In genomic region chr9:93667627-93668026, GRCh38 we compare ENCODE assay signal across 30 cellular contexts.
DNase-seq lines count a peak whose midpoint lies in the region; ATAC-seq, FAIRE-seq and TF ChIP-seq lines count a peak whose summit lies in the region.
"Had no signal": no experiment of that assay in that cellular context is flagged by ENCODE, and none has a peak within 500 bp of the region (broad histone marks: within the 10 kb centered on the region; RNA-seq: fewer than 3 reads in every experiment).

No MANE protein-coding gene starts in this region.

- H4K8ac ChIP-seq in trophoblast cell (ENCODE audit: low read depth, low read length): no peak overlapping the region

- H3K23ac ChIP-seq in trophoblast cell (ENCODE audit: low read length): no peak overlapping the region

- CTCF ChIA-PET in WTC11 (lab: Charles Lee): interaction anchor here (1.0 to 1.9 kb wide), 5 partner anchors 13 to 276 kb away, joined by 4 to 10 read pairs (median 5); no protein-coding TSS in a partner anchor

- no peak overlapping the region for H3K9ac ChIP-seq in kidney (ENCODE audit: low read length in 2 of 2)
- no peak overlapping the region for H3K9ac ChIP-seq in trophoblast cell (ENCODE audit: low read length)

- H3K27me3 Mint-ChIP-seq in WTC11 (ENCODE audit: low read depth): no peaks in the 10 kb centered on the region
- H3K27me3 Mint-ChIP-seq: activated CD8-positive, alpha-beta T cell treated with anti-CD3 and anti-CD28 coated beads for 36 hours; activated T-helper 17 cell treated with anti-CD3 and anti-CD28 coated beads, Interleukin-2, amount 50 U/mL, for 72 hours; stimulated activated naive B cell treated with anti-CD40 and anti-IgM and Interleukin-4, amounts not matched to agents 10 μg/mL and 1 μg/mL and 100 μg/mL, for 72 hours; T-helper 17 cell had no signal

- H3K4me3 ChIP-seq in kidney (ENCODE audit: low read length in 2 of 2) (no peak overlapping the region), sigmoid colon (no peak overlapping the region), trophoblast cell (ENCODE audit: low read depth, low read length) (no peak overlapping the region)
- H3K4me3 ChIP-seq: gastrocnemius medialis, left lung, PC-9 had no signal

- WGBS in sigmoid colon, 2 donors: 70 to 84% methylated on average over 4 of the region's 4 CpGs
- WGBS in trophoblast cell (ENCODE audit: extremely low coverage, insufficient coverage, insufficient read length): no CpG with 5 or more reads among the region's 4 CpGs

- no peak overlapping the region for H2AFZ ChIP-seq in trophoblast cell (ENCODE audit: insufficient read depth, low read length, poor library complexity)
- H2AFZ ChIP-seq: PC-9 had no signal

- no peak overlapping the region for H2BK5ac ChIP-seq in trophoblast cell (ENCODE audit: low read depth, low read length, poor library complexity)

- no peak overlapping the region for H4K91ac ChIP-seq in trophoblast cell (ENCODE audit: low read depth, low read length)

- H3K9me3 Mint-ChIP-seq in WTC11: no peaks in the 10 kb centered on the region
- H3K9me3 Mint-ChIP-seq: activated CD8-positive, alpha-beta T cell treated with anti-CD3 and anti-CD28 coated beads for 36 hours; activated T-helper 17 cell treated with anti-CD3 and anti-CD28 coated beads, Interleukin-2, amount 50 U/mL, for 72 hours had no signal

- H3K27ac Mint-ChIP-seq in WTC11: no peak overlapping the region
- H3K27ac Mint-ChIP-seq: activated CD8-positive, alpha-beta T cell treated with anti-CD3 and anti-CD28 coated beads for 36 hours; activated T-helper 17 cell treated with anti-CD3 and anti-CD28 coated beads, Interleukin-2, amount 50 U/mL, for 72 hours; stimulated activated naive B cell treated with anti-CD40 and anti-IgM and Interleukin-4, amounts not matched to agents 10 μg/mL and 1 μg/mL and 100 μg/mL, for 72 hours; T-helper 17 cell had no signal

- H2AK5ac ChIP-seq in trophoblast cell (ENCODE audit: low read length): no peak overlapping the region

- H3K27ac ChIP-seq in kidney (ENCODE audit: low read depth in 2 of 2, low read length in 2 of 2): no peak overlapping the region
- H3K27ac ChIP-seq in sigmoid colon: no peak overlapping the region
- H3K27ac ChIP-seq in trophoblast cell (ENCODE audit: low read depth, low read length): no peak overlapping the region
- H3K27ac ChIP-seq: gastrocnemius medialis, left lung, PC-9 had no signal

- POLR2A ChIA-PET in WTC11 (lab: Charles Lee): interaction anchor here (0.9 kb wide), 1 partner anchor 147 kb away, joined by 4 read pairs; no protein-coding TSS in a partner anchor

- no peak for FAIRE-seq in kidney (lab: Jason Lieb, UNC)
- FAIRE-seq: G401.6, TTC549, urothelium cell line had no signal

- no peak overlapping the region for H2BK12ac ChIP-seq in trophoblast cell (ENCODE audit: low read length)

- no peak for TF ChIP-seq POLR2A in sigmoid colon (IDR thresholded peaks at IDR 0.05)

- ATAC-seq in WTC11: no peak
- no peak for ATAC-seq in GM18520 (IDR thresholded peaks at IDR 0.05; ENCODE audit: unreplicated experiment)
- ATAC-seq: activated CD8-positive, alpha-beta T cell treated with anti-CD3 and anti-CD28 coated beads for 36 hours; activated T-helper 17 cell treated with anti-CD3 and anti-CD28 coated beads, Interleukin-2, amount 50 U/mL, for 72 hours; gastrocnemius medialis; left lung; stimulated activated naive B cell treated with anti-CD40 and anti-IgM and Interleukin-4, amounts not matched to agents 10 μg/mL and 1 μg/mL and 100 μg/mL, for 72 hours; T-helper 17 cell had no signal

- no peak overlapping the region for H4K12ac ChIP-seq in trophoblast cell (ENCODE audit: low read depth, low read length)

- H3K4me1 ChIP-seq in kidney (ENCODE audit: control insufficient read depth in 1 of 2, insufficient read depth in 1 of 2, low read depth in 1 of 2, low read length in 2 of 2) (no peaks in the 10 kb centered on the region), sigmoid colon (peaks cover 0 to 4% (median 0%) of the 10 kb centered on the region in 4 donors), trophoblast cell (ENCODE audit: control insufficient read depth in 1 of 2, insufficient read depth in 2 of 2, low read length in 2 of 2) (no peaks in the 10 kb centered on the region)
- H3K4me1 ChIP-seq: gastrocnemius medialis, left lung had no signal

- no peak overlapping the region for H3K18ac ChIP-seq in trophoblast cell (ENCODE audit: low read length)

- H3K4me3 Mint-ChIP-seq in WTC11: no peak overlapping the region
- H3K4me3 Mint-ChIP-seq: activated CD8-positive, alpha-beta T cell treated with anti-CD3 and anti-CD28 coated beads for 36 hours; activated T-helper 17 cell treated with anti-CD3 and anti-CD28 coated beads, Interleukin-2, amount 50 U/mL, for 72 hours; CD14-positive monocyte; stimulated activated naive B cell treated with anti-CD40 and anti-IgM and Interleukin-4, amounts not matched to agents 10 μg/mL and 1 μg/mL and 100 μg/mL, for 72 hours; T-helper 17 cell had no signal

- TF ChIP-seq CTCF in WTC11 (IDR thresholded peaks at IDR 0.05) (no peak), kidney (IDR thresholded peaks at IDR 0.05; ENCODE audit: borderline replicate concordance, extremely low read depth, insufficient read depth) (no peak), sigmoid colon (IDR thresholded peaks at IDR 0.05) (no peak)

- H3K4me1 Mint-ChIP-seq in WTC11: no peaks in the 10 kb centered on the region
- H3K4me1 Mint-ChIP-seq: CD14-positive monocyte had no signal

- no peak overlapping the region for H3K4me2 ChIP-seq in trophoblast cell (ENCODE audit: low read length)
- H3K4me2 ChIP-seq: PC-9 had no signal

- H2BK120ac ChIP-seq in trophoblast cell (ENCODE audit: insufficient read depth, low read length, poor library complexity): no peak overlapping the region

- no peaks in the 10 kb centered on the region for H3K27me3 ChIP-seq in sigmoid colon
- no peaks in the 10 kb centered on the region for H3K27me3 ChIP-seq in trophoblast cell (ENCODE audit: insufficient read depth, low read length)
- H3K27me3 ChIP-seq: gastrocnemius medialis, left lung had no signal

- H3K9me3 ChIP-seq in kidney (ENCODE audit: control insufficient read depth in 1 of 2, low read length in 2 of 2) (no peaks in the 10 kb centered on the region), sigmoid colon (no peaks in the 10 kb centered on the region), trophoblast cell (ENCODE audit: insufficient read depth, low read depth, low read length) (peaks cover 5% of the 10 kb centered on the region)
- H3K9me3 ChIP-seq: gastrocnemius medialis, left lung had no signal

- H3K4ac ChIP-seq in trophoblast cell (ENCODE audit: low read depth, low read length): no peak overlapping the region

- TF ChIP-seq EP300 in sigmoid colon (IDR thresholded peaks at IDR 0.05): no peak

- H3K36me3 ChIP-seq in kidney (ENCODE audit: control insufficient read depth in 1 of 2, insufficient read depth in 2 of 2, low read length in 2 of 2): peaks cover 5 to 13% of the 10 kb centered on the region in 2 donors
- H3K36me3 ChIP-seq in sigmoid colon: peaks cover 0 to 50% (median 28%) of the 10 kb centered on the region in 4 donors
- peaks cover 12 to 31% of the 10 kb centered on the region in 2 experiments for H3K36me3 ChIP-seq in trophoblast cell (ENCODE audit: control insufficient read depth in 1 of 2, insufficient read depth in 2 of 2, low read length in 2 of 2)

- intact Hi-C loops in kidney (cut with DNase I): no loop called here
- intact Hi-C loops in sigmoid colon (cut with DNase I): no loop called here

- H3K14ac ChIP-seq in trophoblast cell (ENCODE audit: low read length): no peak overlapping the region

- peak; percentile 5 for DNase-seq in activated CD8-positive, alpha-beta memory T cell treated with anti-CD3 and anti-CD28 coated beads, Interleukin-2, amount 50 U/mL, for 4 hours
- no peak for DNase-seq in activated CD8-positive, alpha-beta memory T cell treated with anti-CD3 and anti-CD28 coated beads, Interleukin-2, amount 50 U/mL, for 48 hours
- DNase-seq in WTC11 (ENCODE audit: low spot score) (peak; percentile 4), kidney (peak; percentile 20), sigmoid colon (peak; percentile 48), NCI-H1048 (lab: John Stamatoyannopoulos, UW) (no peak), trophoblast cell (no peak)
- DNase-seq: activated CD4-positive, alpha-beta T cell treated with anti-CD3 and anti-CD28 coated beads for 1 hour; activated CD8-positive, alpha-beta T cell treated with anti-CD3 and anti-CD28 coated beads for 36 hours; DMS79; hippocampal formation; IMR-90; mesendoderm; NCI-H1436 treated with DMSO at 0.1 percent for 48 hours; NCI-H2081 treated with DMSO at 0.1 percent for 48 hours; NCI-H345; NCI-H69; nucleus accumbens; PC-9; SHP77; stimulated activated naive B cell treated with anti-CD40 and anti-IgM and Interleukin-4, amounts not matched to agents 10 μg/mL and 1 μg/mL and 100 μg/mL, for 72 hours had no signal

- H3K79me2 ChIP-seq in trophoblast cell (ENCODE audit: control insufficient read depth, insufficient read depth, low read length, poor library complexity): no peaks in the 10 kb centered on the region

- H3K36me3 Mint-ChIP-seq in WTC11: no peaks in the 10 kb centered on the region

- no peaks in the 10 kb centered on the region for H3K79me1 ChIP-seq in trophoblast cell (ENCODE audit: low read length)

TF ChIP-seq in WTC11, 78 proteins besides CTCF, POLR2A, EP300 and RAD21:
- TF ChIP-seq, protein P1, sequence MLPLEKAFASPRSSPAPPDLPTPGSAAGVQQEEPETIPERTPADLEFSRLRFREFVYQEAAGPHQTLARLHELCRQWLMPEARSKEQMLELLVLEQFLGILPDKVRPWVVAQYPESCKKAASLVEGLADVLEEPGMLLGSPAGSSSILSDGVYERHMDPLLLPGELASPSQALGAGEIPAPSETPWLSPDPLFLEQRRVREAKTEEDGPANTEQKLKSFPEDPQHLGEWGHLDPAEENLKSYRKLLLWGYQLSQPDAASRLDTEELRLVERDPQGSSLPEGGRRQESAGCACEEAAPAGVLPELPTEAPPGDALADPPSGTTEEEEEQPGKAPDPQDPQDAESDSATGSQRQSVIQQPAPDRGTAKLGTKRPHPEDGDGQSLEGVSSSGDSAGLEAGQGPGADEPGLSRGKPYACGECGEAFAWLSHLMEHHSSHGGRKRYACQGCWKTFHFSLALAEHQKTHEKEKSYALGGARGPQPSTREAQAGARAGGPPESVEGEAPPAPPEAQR (CRISPR knock-in tag; IDR thresholded peaks at IDR 0.05): no peak
- no peak for TF ChIP-seq ETV6 (CRISPR knock-in tag; IDR thresholded peaks at IDR 0.05)
- TF ChIP-seq, protein P2, sequence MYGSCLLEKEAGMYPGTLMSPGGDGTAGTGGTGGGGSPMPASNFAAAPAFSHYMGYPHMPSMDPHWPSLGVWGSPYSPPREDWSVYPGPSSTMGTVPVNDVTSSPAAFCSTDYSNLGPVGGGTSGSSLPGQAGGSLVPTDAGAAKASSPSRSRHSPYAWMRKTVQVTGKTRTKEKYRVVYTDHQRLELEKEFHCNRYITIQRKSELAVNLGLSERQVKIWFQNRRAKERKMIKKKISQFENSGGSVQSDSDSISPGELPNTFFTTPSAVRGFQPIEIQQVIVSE (CRISPR knock-in tag; IDR thresholded peaks at IDR 0.05; ENCODE audit: borderline replicate concordance): no peak
- no peak for TF ChIP-seq MYBL2 (CRISPR knock-in tag; IDR thresholded peaks at IDR 0.05)
- TF ChIP-seq NR1H2 (CRISPR knock-in tag; IDR thresholded peaks at IDR 0.05): no peak
- TF ChIP-seq PRRX2 (CRISPR knock-in tag; IDR thresholded peaks at IDR 0.05): no peak
- no peak for TF ChIP-seq ZBTB21 (CRISPR knock-in tag; IDR thresholded peaks at IDR 0.05; ENCODE audit: borderline replicate concordance)
TF ChIP-seq in WTC11: peak in this region for 0.

Comparison
In these comparisons a context has a peak if more than half of its experiments do, and no peak if none do; other contexts are left out.
1. DNase-seq: peak in activated CD8-positive, alpha-beta memory T cell treated with anti-CD3 and anti-CD28 coated beads, Interleukin-2, amount 50 U/mL, for 4 hours (single experiment), WTC11 (single experiment), kidney (single experiment) and sigmoid colon (single experiment); none in activated CD8-positive, alpha-beta memory T cell treated with anti-CD3 and anti-CD28 coated beads, Interleukin-2, amount 50 U/mL, for 48 hours (single experiment), NCI-H1048 (single experiment) and trophoblast cell (0 of 2).